ENCODE assay signal across 9 cellular contexts in genomic region chr10:69362471-69362954, GRCh38. TPM values are rescaled to one million over a fixed set of nuclear protein-coding genes. Genes with fewer than 3 reads are reported as not detected.
DNase-seq lines count a peak whose midpoint lies in the region; ATAC-seq and TF ChIP-seq lines count a peak whose summit lies in the region.
"Had no signal": no experiment of that assay in that cellular context is flagged by ENCODE, and none has a peak within 500 bp of the region (broad histone marks: within the 10 kb centered on the region; RNA-seq: fewer than 3 reads in every experiment).

No MANE protein-coding gene starts in this region.

- peak overlapping the region; percentile 26 for H3K27ac Mint-ChIP-seq in activated T-cell treated with anti-CD3 and anti-CD28 coated beads, Interleukin-2, amount 50 U/mL, for 24 hours
- H3K27ac Mint-ChIP-seq in type B pancreatic cell: peak overlapping the region; percentile 26

- intact Hi-C loops in left ventricle myocardium inferior (cut with micrococcal nuclease): no loop called here

- H3K27ac ChIP-seq in left ventricle myocardium inferior (replicated peaks): peak overlapping the region; percentile 78
- H3K27ac ChIP-seq: BLaER1 had no signal

- peak overlapping the region; percentile 50 for H3K9ac ChIP-seq in adipocyte (ENCODE audit: low read length)
- H3K9ac ChIP-seq: BLaER1 had no signal

- no peaks in the 10 kb centered on the region for H3K9me3 Mint-ChIP-seq in activated T-cell treated with anti-CD3 and anti-CD28 coated beads, Interleukin-2, amount 50 U/mL, for 24 hours
- H3K9me3 Mint-ChIP-seq in type B pancreatic cell: no peaks in the 10 kb centered on the region

- ATAC-seq in GM21786 (IDR thresholded peaks at IDR 0.05; ENCODE audit: unreplicated experiment): no peak
- no peak for ATAC-seq in HG02623 (IDR thresholded peaks at IDR 0.05; ENCODE audit: unreplicated experiment)

- no peaks in the 10 kb centered on the region for H3K27me3 Mint-ChIP-seq in activated T-cell treated with anti-CD3 and anti-CD28 coated beads, Interleukin-2, amount 50 U/mL, for 24 hours
- no peaks in the 10 kb centered on the region for H3K27me3 Mint-ChIP-seq in type B pancreatic cell

- H3K27me3 ChIP-seq in adipocyte (replicated peaks; ENCODE audit: control insufficient read depth, insufficient read depth, low read length): no peaks in the 10 kb centered on the region
- no peaks in the 10 kb centered on the region for H3K27me3 ChIP-seq in left ventricle myocardium inferior (ENCODE audit: low read depth)
- H3K27me3 ChIP-seq: BLaER1 had no signal

- H3K9me3 ChIP-seq in adipocyte (ENCODE audit: control insufficient read depth, low read length) (no peaks in the 10 kb centered on the region), left ventricle myocardium inferior (replicated peaks) (no peaks in the 10 kb centered on the region)
- H3K9me3 ChIP-seq: BLaER1 had no signal

- H3K36me3 ChIP-seq in adipocyte (ENCODE audit: control insufficient read depth, insufficient read depth, low read length, severe bottlenecking) (peaks cover 30% of the 10 kb centered on the region), left ventricle myocardium inferior (peaks cover 31% of the 10 kb centered on the region)

- peaks cover 53% of the 10 kb centered on the region for H3K4me1 ChIP-seq in adipocyte (ENCODE audit: control insufficient read depth, insufficient read depth, low read length)
- peaks cover 66% of the 10 kb centered on the region for H3K4me1 ChIP-seq in left ventricle myocardium inferior

- TF ChIP-seq CTCF in left ventricle myocardium inferior (IDR thresholded peaks at IDR 0.05; ENCODE audit: borderline replicate concordance) (no peak), type B pancreatic cell (conservative IDR thresholded peaks at IDR 0.05) (no peak)

- no peak overlapping the region for H3K4me3 Mint-ChIP-seq in activated T-cell treated with anti-CD3 and anti-CD28 coated beads, Interleukin-2, amount 50 U/mL, for 24 hours
- no peak overlapping the region for H3K4me3 Mint-ChIP-seq in type B pancreatic cell

- no peak for DNase-seq in activated T-cell treated with anti-CD3 and anti-CD28 coated beads, Interleukin-2, amount 50 U/mL, for 24 hours
- DNase-seq in activated T-cell treated with anti-CD3 and anti-CD28 coated beads for 4 hours (no peak), adipocyte (ENCODE audit: low read depth) (peak; percentile 48), left ventricle myocardium inferior (peak; percentile 69), type B pancreatic cell (ENCODE audit: extremely low spot score, unreplicated experiment) (no peak), activated gamma-delta T cell treated with Interleukin-2 at 50 U/mL for 16 hours (no peak)

- H3K36me3 Mint-ChIP-seq in activated T-cell treated with anti-CD3 and anti-CD28 coated beads, Interleukin-2, amount 50 U/mL, for 24 hours (ENCODE audit: low read depth): peaks cover 90% of the 10 kb centered on the region
- H3K36me3 Mint-ChIP-seq in type B pancreatic cell: no peaks in the 10 kb centered on the region

- H3K4me1 Mint-ChIP-seq in activated T-cell treated with anti-CD3 and anti-CD28 coated beads, Interleukin-2, amount 50 U/mL, for 24 hours (ENCODE audit: low read depth): peaks cover 52% of the 10 kb centered on the region
- H3K4me1 Mint-ChIP-seq in type B pancreatic cell (ENCODE audit: unreplicated experiment): peaks cover 25% of the 10 kb centered on the region

- H3K4me3 ChIP-seq in adipocyte (ENCODE audit: low read length) (peak overlapping the region; percentile 37), left ventricle myocardium inferior (no peak overlapping the region)
- H3K4me3 ChIP-seq: BLaER1 had no signal

RNA-seq across cellular contexts. Expression of gene TACR2, which starts 54.2 kb away (rescaled TPM):
- total RNA-seq in left ventricle myocardium inferior (not detected), type B pancreatic cell (ENCODE audit: low replicate concordance) (not detected in 2 replicates)

Comparison
In these comparisons a context has a peak if more than half of its experiments do, and no peak if none do; other contexts are left out.
1. DNase-seq: peak in adipocyte (single experiment) and left ventricle myocardium inferior (single experiment); none in activated T-cell treated with anti-CD3 and anti-CD28 coated beads, Interleukin-2, amount 50 U/mL, for 24 hours (single experiment), activated T-cell treated with anti-CD3 and anti-CD28 coated beads for 4 hours (single experiment), type B pancreatic cell (single experiment) and activated gamma-delta T cell treated with Interleukin-2 at 50 U/mL for 16 hours (single experiment).